In genomic region chr1:178101654-178102053, GRCh38 we compare ENCODE assay signal across 1 cellular context.
TF ChIP-seq lines count a peak whose summit lies in the region.

No MANE protein-coding gene starts in this region.

TF ChIP-seq in endothelial cell of umbilical vein, 7 proteins besides CTCF, POLR2A, EP300 and RAD21:
- TF ChIP-seq MYC (IDR thresholded peaks at IDR 0.05; ENCODE audit: low read depth, low read length) (no peak), POLR2AphosphoS5 (IDR thresholded peaks at IDR 0.05; ENCODE audit: insufficient read depth, low read depth, low read length) (no peak), FOS (IDR thresholded peaks at IDR 0.05; ENCODE audit: borderline replicate concordance, insufficient read depth, low read length) (no peak), GATA2 (IDR thresholded peaks at IDR 0.05; ENCODE audit: insufficient read depth, insufficient read length, low read depth, low read length) (no peak), EZH2 (IDR thresholded peaks at IDR 0.05; ENCODE audit: borderline replicate concordance, low read depth, low read length, severe bottlenecking) (no peak), JUN (IDR thresholded peaks at IDR 0.05; ENCODE audit: borderline replicate concordance, insufficient read depth, insufficient read length, low read depth) (no peak)
